ENCODE assay signal across 1 cellular context in genomic region chr11:33072465-33072864, GRCh38.
TF ChIP-seq lines count a peak whose summit lies in the region.

No MANE protein-coding gene starts in this region.

TF ChIP-seq in K562, 482 proteins besides CTCF, POLR2A, EP300 and RAD21 (continued from another document):
- TF ChIP-seq ZNF584 (CRISPR knock-in tag; IDR thresholded peaks at IDR 0.05; ENCODE audit: low read depth) = peak; percentile 59; the same call in 1 of the 2 replicates
- TF ChIP-seq ATF3 (IDR thresholded peaks at IDR 0.05) = peak; percentile 51; the same call in 1 of the 2 replicates
- no peak for TF ChIP-seq ATF3 (CRISPR knock-in tag; conservative IDR thresholded peaks at IDR 0.05)
